1 cellular context compared by ENCODE assay signal in genomic region chr7:50466815-50467569, GRCh38.
TF ChIP-seq lines count a peak whose summit lies in the region.

No MANE protein-coding gene starts in this region.

TF ChIP-seq in K562, 482 proteins besides CTCF, POLR2A, EP300 and RAD21:
- TF ChIP-seq DNMT1 (IDR thresholded peaks at IDR 0.05) (no peak), SAFB2 (IDR thresholded peaks at IDR 0.05; ENCODE audit: borderline replicate concordance, low read depth, low read length, severe bottlenecking) (no peak), SAP30 (IDR thresholded peaks at IDR 0.05; ENCODE audit: borderline replicate concordance, insufficient read depth, low read depth, low read length, poor library complexity, severe bottlenecking) (no peak)
